In the genomic region with DNA sequence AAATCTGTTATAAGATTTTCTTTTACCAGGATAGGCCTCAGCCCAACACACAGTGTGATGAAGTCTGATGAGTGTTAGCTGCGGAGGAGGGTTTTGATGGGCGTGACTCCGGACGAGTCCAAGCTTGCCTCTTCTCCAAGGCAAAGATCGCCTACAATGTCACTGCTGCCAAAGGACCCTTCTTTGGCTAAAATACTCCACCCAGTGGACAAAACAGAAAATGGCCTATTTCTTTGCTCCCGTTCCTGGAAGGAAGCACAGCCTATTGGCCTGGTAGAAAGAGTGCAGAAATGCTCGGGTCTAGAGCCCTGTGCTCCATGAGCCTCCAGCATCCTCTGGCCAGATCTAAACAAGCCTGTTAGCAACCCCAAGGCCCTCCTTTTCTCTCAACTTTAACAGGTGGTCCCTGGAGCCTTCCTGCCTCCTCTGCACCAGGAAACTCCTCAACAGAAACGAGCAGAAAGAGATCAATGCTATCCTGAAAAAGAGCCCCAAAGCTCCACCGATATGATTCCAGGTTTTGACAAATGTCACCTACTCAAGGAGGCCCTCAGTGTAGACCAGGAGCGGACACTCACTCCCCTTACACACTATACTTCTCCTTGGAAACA, we compare ENCODE assay signal across 8 cellular contexts. TPM values are rescaled to one million over a fixed set of nuclear protein-coding genes. Genes with fewer than 3 reads are reported as not detected.
DNase-seq lines count a peak whose midpoint lies in the region; ATAC-seq, FAIRE-seq and TF ChIP-seq lines count a peak whose summit lies in the region.

No MANE protein-coding gene starts in this region.

- peak overlapping the region; percentile 69 for H3K4me2 ChIP-seq in hepatocyte

- TF ChIP-seq CTCF in hepatocyte (IDR thresholded peaks at IDR 0.05; ENCODE audit: poor library complexity) = peak; percentile 81

- FAIRE-seq in G401.6 (lab: Jason Lieb, UNC) (peak; percentile 93), HTR-8/SVneo (lab: Jason Lieb, UNC) (peak; percentile 40)

- H3K36me3 ChIP-seq in hepatocyte (replicated peaks; ENCODE audit: insufficient read depth, low read depth) = no peaks in the 10 kb centered on the region

- WGBS in hepatocyte (ENCODE audit: low lambda C conversion rate, missing lambda C conversion rate) = 32% methylated on average over 10 of the region's 10 CpGs

- peak overlapping the region; percentile 50 for H3K27ac ChIP-seq in hepatocyte

- no peaks in the 10 kb centered on the region for H4K20me1 ChIP-seq in hepatocyte (ENCODE audit: insufficient read depth, poor library complexity, severe bottlenecking)

- peak; percentile 74 for ATAC-seq in GM21526 (IDR thresholded peaks at IDR 0.05; ENCODE audit: low FRiP score, unreplicated experiment)
- ATAC-seq in sciatic nerve = peak; percentile 96

- peak; percentile 72 for DNase-seq in HTR-8/SVneo (ENCODE audit: insufficient read length, low spot score)
- peak; percentile 88 for DNase-seq in NCI-H748 (lab: John Stamatoyannopoulos, UW; ENCODE audit: unreplicated experiment)
- DNase-seq in astrocyte of the hippocampus (ENCODE audit: low read depth, low spot score) = peak; percentile 90
- DNase-seq in hepatocyte (ENCODE audit: low spot score) = peak; percentile 90
- DNase-seq in sciatic nerve (ENCODE audit: low spot score) = peak; percentile 67
- DNase-seq in GOT3 (lab: John Stamatoyannopoulos, UW) = no peak

- H3K79me2 ChIP-seq in hepatocyte = no peaks in the 10 kb centered on the region

- no peaks in the 10 kb centered on the region for H3K9me2 ChIP-seq in hepatocyte (replicated peaks; ENCODE audit: insufficient read depth)

- intact Hi-C loops in sciatic nerve (cut with DNase I) = no loop called here

- no peaks in the 10 kb centered on the region for H3K27me3 ChIP-seq in hepatocyte

- peaks cover 4% of the 10 kb centered on the region for H3K4me1 ChIP-seq in hepatocyte (ENCODE audit: insufficient read depth)

- H2AFZ ChIP-seq in hepatocyte = peak overlapping the region; percentile 77

- no peaks in the 10 kb centered on the region for H3K9me3 ChIP-seq in hepatocyte (ENCODE audit: low read depth)

- H3K4me3 ChIP-seq in hepatocyte = no peak overlapping the region

RNA-seq across cellular contexts. Expression of gene CASQ2, which starts 3.4 kb away (rescaled TPM):
- total RNA-seq in hepatocyte = 0.08 TPM in 1 of 2 replicates, not detected in the other
- not detected in 2 replicates for polyA plus RNA-seq in hepatocyte
- total RNA-seq in sciatic nerve = 6.5 TPM
